In genomic region chr1:52637946-52638345, GRCh38 we compare ENCODE assay signal across 16 cellular contexts.
DNase-seq lines count a peak whose midpoint lies in the region; ATAC-seq and TF ChIP-seq lines count a peak whose summit lies in the region.
"Had no signal": no experiment of that assay in that cellular context is flagged by ENCODE, and none has a peak within 500 bp of the region (broad histone marks: within the 10 kb centered on the region; RNA-seq: fewer than 3 reads in every experiment).

No MANE protein-coding gene starts in this region.

- ATAC-seq in central memory CD8-positive, alpha-beta T cell (replicated peaks; ENCODE audit: extremely low read depth, poor library complexity, severe bottlenecking): no peak
- no peak for ATAC-seq in HG02884 (IDR thresholded peaks at IDR 0.05; ENCODE audit: unreplicated experiment)
- ATAC-seq in HG02798 (IDR thresholded peaks at IDR 0.05; ENCODE audit: poor library complexity, unreplicated experiment): no peak
- ATAC-seq: gastrocnemius medialis had no signal

- H2AFZ ChIP-seq in OCI-LY1 (ENCODE audit: low read length): no peak overlapping the region

- peak overlapping the region; percentile 73 for H3K4me2 ChIP-seq in OCI-LY1 (ENCODE audit: low read length)

- peak overlapping the region; percentile 99 for H3K27ac Mint-ChIP-seq in T-helper 1 cell treated with Interleukin-12 subunit alpha and Interleukin-12 subunit beta and Interleukin-4 antibody, amounts not matched to agents 30 μg/mL and 1 μg/mL, for 36 hours
- H3K27ac Mint-ChIP-seq in central memory CD8-positive, alpha-beta T cell (ENCODE audit: low read depth): peak overlapping the region; percentile 98
- H3K27ac Mint-ChIP-seq: endodermal cell had no signal

- TF ChIP-seq CTCF in OCI-LY1 (IDR thresholded peaks at IDR 0.05; ENCODE audit: low read length): no peak

- H4K20me1 ChIP-seq in OCI-LY1 (ENCODE audit: insufficient read depth, low read length): no peaks in the 10 kb centered on the region

- H3K27me3 ChIP-seq in OCI-LY1 (ENCODE audit: insufficient read depth, low read length): no peaks in the 10 kb centered on the region
- H3K27me3 ChIP-seq: gastrocnemius medialis had no signal

- peaks cover 24% of the 10 kb centered on the region for H3K36me3 Mint-ChIP-seq in T-helper 1 cell treated with Interleukin-12 subunit alpha and Interleukin-12 subunit beta and Interleukin-4 antibody, amounts not matched to agents 30 μg/mL and 1 μg/mL, for 36 hours (ENCODE audit: low read depth)
- H3K36me3 Mint-ChIP-seq in central memory CD8-positive, alpha-beta T cell (ENCODE audit: insufficient read depth): peaks cover 35% of the 10 kb centered on the region

- H3K9me3 ChIP-seq in OCI-LY1 (ENCODE audit: low read length): no peaks in the 10 kb centered on the region
- H3K9me3 ChIP-seq: gastrocnemius medialis, suprapubic skin had no signal

- no peaks in the 10 kb centered on the region; the same call in 1 of the 2 replicates for H3K79me2 ChIP-seq in OCI-LY1 (ENCODE audit: insufficient read depth, low read length)

- peaks cover 4% of the 10 kb centered on the region for H3K27me3 Mint-ChIP-seq in T-helper 1 cell treated with Interleukin-12 subunit alpha and Interleukin-12 subunit beta and Interleukin-4 antibody, amounts not matched to agents 30 μg/mL and 1 μg/mL, for 36 hours (ENCODE audit: low read depth)
- no peaks in the 10 kb centered on the region for H3K27me3 Mint-ChIP-seq in central memory CD8-positive, alpha-beta T cell

- H3K36me3 ChIP-seq in OCI-LY1 (ENCODE audit: insufficient read depth, low read length): peaks cover 3% of the 10 kb centered on the region
- H3K36me3 ChIP-seq: gastrocnemius medialis, suprapubic skin had no signal

- H3K4me3 Mint-ChIP-seq in T-helper 1 cell treated with Interleukin-12 subunit alpha and Interleukin-12 subunit beta and Interleukin-4 antibody, amounts not matched to agents 30 μg/mL and 1 μg/mL, for 36 hours: no peak overlapping the region
- peak overlapping the region; percentile 75 for H3K4me3 Mint-ChIP-seq in central memory CD8-positive, alpha-beta T cell
- H3K4me3 Mint-ChIP-seq: endodermal cell had no signal

- H3K9me2 ChIP-seq in OCI-LY1 (ENCODE audit: low read depth, low read length): no peaks in the 10 kb centered on the region

- H3F3A ChIP-seq in OCI-LY1 (ENCODE audit: insufficient read depth, low read length): no peaks in the 10 kb centered on the region

- no peak for DNase-seq in T-helper 1 cell
- DNase-seq in central memory CD8-positive, alpha-beta T cell (ENCODE audit: low spot score in 2 of 2): no peak
- no peak for DNase-seq in GF-D8 (lab: John Stamatoyannopoulos, UW)
- DNase-seq: COR-L47, endodermal cell, gastrocnemius medialis, NCI-H1436 treated with DMSO at 0.1 percent for 48 hours, right cardiac atrium had no signal

- peak overlapping the region; percentile 45 for H3K4me3 ChIP-seq in OCI-LY1 (ENCODE audit: low read depth, low read length, poor library complexity, severe bottlenecking)
- no peak overlapping the region for H3K4me3 ChIP-seq in skin epidermis
- H3K4me3 ChIP-seq: gastrocnemius medialis, suprapubic skin had no signal

- peak overlapping the region; percentile 98 for H3K27ac ChIP-seq in OCI-LY1 (ENCODE audit: low read depth, low read length, poor library complexity, severe bottlenecking)
- peak overlapping the region in 14 of 21 experiments; percentile 20 to 92 (median 76) for H3K27ac ChIP-seq in skin epidermis
- H3K27ac ChIP-seq: 22Rv1, gastrocnemius medialis, suprapubic skin had no signal

- H3K9ac ChIP-seq in OCI-LY1 (ENCODE audit: low read length): peak overlapping the region; percentile 60

- H3K4me1 Mint-ChIP-seq in T-helper 1 cell treated with Interleukin-12 subunit alpha and Interleukin-12 subunit beta and Interleukin-4 antibody, amounts not matched to agents 30 μg/mL and 1 μg/mL, for 36 hours (ENCODE audit: low read depth): peaks cover 62% of the 10 kb centered on the region
- H3K4me1 Mint-ChIP-seq in central memory CD8-positive, alpha-beta T cell: peaks cover 81% of the 10 kb centered on the region

- peaks cover 4% of the 10 kb centered on the region for H3K9me3 Mint-ChIP-seq in T-helper 1 cell treated with Interleukin-12 subunit alpha and Interleukin-12 subunit beta and Interleukin-4 antibody, amounts not matched to agents 30 μg/mL and 1 μg/mL, for 36 hours
- peaks cover 5% of the 10 kb centered on the region for H3K9me3 Mint-ChIP-seq in central memory CD8-positive, alpha-beta T cell
- H3K9me3 Mint-ChIP-seq: activated T-cell treated with anti-CD3 and anti-CD28 coated beads, Interleukin-2, amount 50 U/mL, for 4 hours; endodermal cell had no signal

- peaks cover 74% of the 10 kb centered on the region for H3K4me1 ChIP-seq in OCI-LY1 (ENCODE audit: insufficient read depth, low read length, severe bottlenecking)
